ENCODE assay signal across 8 cellular contexts in genomic region chr9:79129865-79130480, GRCh38.
DNase-seq lines count a peak whose midpoint lies in the region; ATAC-seq and TF ChIP-seq lines count a peak whose summit lies in the region.

No MANE protein-coding gene starts in this region.

- no peaks in the 10 kb centered on the region for H3K9me2 ChIP-seq in PC-3 (replicated peaks; ENCODE audit: low read length)

- no peaks in the 10 kb centered on the region for H3K36me3 ChIP-seq in PC-3 (ENCODE audit: low read depth, low read length)
- no peaks in the 10 kb centered on the region for H3K36me3 ChIP-seq in suprapubic skin

- CTCF ChIA-PET in Calu3 (lab: Charles Lee) (no interaction called here), PC-3 (lab: Charles Lee) (no interaction called here)

- no peak overlapping the region for H3K27ac Mint-ChIP-seq in Calu3 (ENCODE audit: unreplicated experiment)
- H3K27ac Mint-ChIP-seq in effector memory CD8-positive, alpha-beta T cell: no peak overlapping the region

- no peaks in the 10 kb centered on the region for H3K79me2 ChIP-seq in PC-3 (ENCODE audit: low read length)

- no peaks in the 10 kb centered on the region for H3K36me3 Mint-ChIP-seq in Calu3 (ENCODE audit: insufficient read depth, unreplicated experiment)
- no peaks in the 10 kb centered on the region for H3K36me3 Mint-ChIP-seq in effector memory CD8-positive, alpha-beta T cell (ENCODE audit: insufficient read depth)

- no peaks in the 10 kb centered on the region for H3K9me3 ChIP-seq in PC-3 (ENCODE audit: low read length)
- no peaks in the 10 kb centered on the region for H3K9me3 ChIP-seq in suprapubic skin

- no peak for TF ChIP-seq EP300 in suprapubic skin (IDR thresholded peaks at IDR 0.05)

- H3K9me3 Mint-ChIP-seq in Calu3 (ENCODE audit: low read depth, unreplicated experiment): no peaks in the 10 kb centered on the region
- H3K9me3 Mint-ChIP-seq in effector memory CD8-positive, alpha-beta T cell: no peaks in the 10 kb centered on the region

- peaks cover 9% of the 10 kb centered on the region; the same call in 1 of the 2 replicates for H3K4me1 ChIP-seq in PC-3 (ENCODE audit: insufficient read depth, low read length)
- no peaks in the 10 kb centered on the region for H3K4me1 ChIP-seq in suprapubic skin

- no peaks in the 10 kb centered on the region for H3K4me1 Mint-ChIP-seq in Calu3 (ENCODE audit: low read depth, unreplicated experiment)
- no peaks in the 10 kb centered on the region for H3K4me1 Mint-ChIP-seq in effector memory CD8-positive, alpha-beta T cell (ENCODE audit: low read depth in 2 of 2)

- DNase-seq in Calu3 (peak; percentile 28), HS-27A (ENCODE audit: low read depth) (peak; percentile 39), PC-3 (peak; percentile 66), cerebellar cortex (ENCODE audit: low spot score) (peak; percentile 61), left colon (peak in 1 of 2 donors; percentile 46), suprapubic skin (ENCODE audit: low spot score in 2 of 2) (no peak), activated gamma-delta T cell treated with Interleukin-2 at 50 U/mL for 16 hours (no peak)
- no peak for DNase-seq in effector memory CD8-positive, alpha-beta T cell

- WGBS in suprapubic skin: 49% methylated on average over 8 of the region's 8 CpGs

- H3K9ac ChIP-seq in PC-3 (ENCODE audit: low read length): no peak overlapping the region

- no peaks in the 10 kb centered on the region for H3K27me3 ChIP-seq in PC-3 (ENCODE audit: low read length)
- no peaks in the 10 kb centered on the region for H3K27me3 ChIP-seq in suprapubic skin

- H3K27ac ChIP-seq in PC-3 (ENCODE audit: low read length) (no peak overlapping the region), suprapubic skin (no peak overlapping the region)

- no peak overlapping the region for H3K4me3 Mint-ChIP-seq in Calu3 (ENCODE audit: low read depth, unreplicated experiment)
- no peak overlapping the region for H3K4me3 Mint-ChIP-seq in effector memory CD8-positive, alpha-beta T cell

- H4K20me1 ChIP-seq in PC-3 (ENCODE audit: low read length): no peaks in the 10 kb centered on the region

- BruUV-seq in Calu3 (replicated peaks; lab: Mats Ljungman, UMichigan) (no TSS peak), PC-3 (replicated peaks; lab: Mats Ljungman, UMichigan) (no TSS peak)

- no peak overlapping the region for H3K4me2 ChIP-seq in PC-3 (ENCODE audit: low read length)

- POLR2A ChIA-PET in PC-3 (lab: Charles Lee; ENCODE audit: unreplicated experiment): interaction anchor here (0.7 kb wide), 1 partner anchor 98 kb away, joined by 5 read pairs; no protein-coding TSS in a partner anchor

- no peak overlapping the region for H2AFZ ChIP-seq in PC-3 (ENCODE audit: low read length)

- H3K27me3 Mint-ChIP-seq in Calu3 (ENCODE audit: unreplicated experiment): no peaks in the 10 kb centered on the region
- no peaks in the 10 kb centered on the region for H3K27me3 Mint-ChIP-seq in effector memory CD8-positive, alpha-beta T cell

- H3F3A ChIP-seq in PC-3 (ENCODE audit: low read length, unreplicated experiment): no peaks in the 10 kb centered on the region

- H3K4me3 ChIP-seq in PC-3 (ENCODE audit: low read length) (no peak overlapping the region), suprapubic skin (no peak overlapping the region)

- intact Hi-C loops in Calu3 (cut with micrococcal nuclease; ENCODE audit: unreplicated experiment) (loop anchor here (10.0 kb wide), 1 partner anchor 305 kb away; no protein-coding TSS in a partner anchor), PC-3 (cut with micrococcal nuclease) (loop anchor here (1.0 to 10.0 kb wide), 4 partner anchors 163 to 528 kb away; no protein-coding TSS in a partner anchor), left colon (cut with DNase I, micrococcal nuclease) (no loop called here)

- TF ChIP-seq CTCF in Calu3 (IDR thresholded peaks at IDR 0.05; ENCODE audit: unreplicated experiment) (peak; percentile 38), PC-3 (conservative IDR thresholded peaks at IDR 0.05; ENCODE audit: low read depth, low read length) (peak; percentile 80), suprapubic skin (IDR thresholded peaks at IDR 0.05) (peak; percentile 64 to 79)

- ATAC-seq in PC-3 (peak; percentile 63; the same call in 1 of the 2 replicates), left colon (peak; percentile 34)
- ATAC-seq in effector memory CD8-positive, alpha-beta T cell (replicated peaks): no peak

- TF ChIP-seq POLR2A in suprapubic skin (IDR thresholded peaks at IDR 0.05): no peak

Comparison
In these comparisons a context has a peak if more than half of its experiments do, and no peak if none do; other contexts are left out.
1. DNase-seq: peak in Calu3 (single experiment), HS-27A (single experiment), PC-3 (single experiment) and cerebellar cortex (single experiment); none in suprapubic skin (0 of 2), effector memory CD8-positive, alpha-beta T cell (0 of 3) and activated gamma-delta T cell treated with Interleukin-2 at 50 U/mL for 16 hours (single experiment).
2. intact Hi-C loops: an anchor here in Calu3 (10.0 kb wide) and PC-3 (1.0 to 10.0 kb wide); none called in left colon.
3. Peak in every context shown above with its lines, with median percentiles within 50 percentile points of each other: CTCF ChIP-seq.